8 cellular contexts compared by ENCODE assay signal in the genomic region with DNA sequence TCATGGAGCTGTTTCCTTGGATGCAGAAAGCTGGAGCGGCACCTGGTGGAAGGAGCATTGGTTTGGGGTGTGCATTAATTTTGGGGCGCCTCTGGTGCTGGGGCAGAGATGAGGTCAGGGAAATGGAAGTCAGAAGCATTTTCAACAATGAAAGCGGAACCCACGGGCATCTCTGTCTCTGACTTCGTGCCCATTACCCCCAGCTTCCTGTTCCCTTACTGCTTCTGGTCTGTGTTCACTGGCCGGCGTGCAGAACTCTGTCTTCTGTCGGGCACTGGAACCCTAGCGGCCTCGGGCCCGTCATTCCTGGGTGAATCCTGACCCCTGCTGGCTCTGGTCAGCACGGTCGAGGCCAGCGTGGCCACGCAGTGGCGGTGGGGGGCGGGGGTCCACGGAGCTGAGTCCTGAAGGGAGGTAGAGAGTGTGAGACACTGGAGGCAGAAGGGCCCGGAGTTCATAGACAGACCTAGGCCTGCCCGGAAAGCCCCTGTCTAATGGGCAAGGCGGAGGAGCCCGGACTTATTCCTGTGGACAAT. TPM values are rescaled to one million over a fixed set of nuclear protein-coding genes. Genes with fewer than 3 reads are reported as not detected.
DNase-seq lines count a peak whose midpoint lies in the region; ATAC-seq and TF ChIP-seq lines count a peak whose summit lies in the region.

No MANE protein-coding gene starts in this region.

- H3K9me3 Mint-ChIP-seq in CD4-positive, alpha-beta T cell = peaks cover 6% of the 10 kb centered on the region
- H3K9me3 Mint-ChIP-seq in glutamatergic neuron (ENCODE audit: unreplicated experiment) = peaks cover 6% of the 10 kb centered on the region

- no peak overlapping the region for H2AK5ac ChIP-seq in trophoblast cell (ENCODE audit: low read length)

- peak; percentile 4 for TF ChIP-seq CTCF in CD4-positive, alpha-beta T cell (IDR thresholded peaks at IDR 0.05)
- TF ChIP-seq CTCF in VCaP (conservative IDR thresholded peaks at IDR 0.05) (peak; percentile 69), glutamatergic neuron (IDR thresholded peaks at IDR 0.05; ENCODE audit: partially characterized antibody, unreplicated experiment) (peak; percentile 45)

- POLR2A ChIA-PET in CD4-positive, alpha-beta T cell (lab: Charles Lee) = interaction anchor here (1.3 kb wide), 1 partner anchor 12 kb away, joined by 3 read pairs; a partner anchor contains a TSS

- H3K27ac ChIP-seq in CD4-positive, alpha-beta T cell (ENCODE audit: low read depth, low read length) = no peak overlapping the region
- no peak overlapping the region for H3K27ac ChIP-seq in VCaP
- H3K27ac ChIP-seq in trophoblast cell (ENCODE audit: low read depth, low read length) = no peak overlapping the region

- peaks cover 23% of the 10 kb centered on the region for H3K27me3 ChIP-seq in CD4-positive, alpha-beta T cell (ENCODE audit: control insufficient read depth, insufficient read depth, low read length)
- H3K27me3 ChIP-seq in trophoblast cell (ENCODE audit: insufficient read depth, low read length) = no peaks in the 10 kb centered on the region
- no peaks in the 10 kb centered on the region; the same call in 1 of the 2 replicates for H3K27me3 ChIP-seq in MG63

- no peaks in the 10 kb centered on the region for H3K4me1 ChIP-seq in trophoblast cell (ENCODE audit: control insufficient read depth in 1 of 2, insufficient read depth in 2 of 2, low read length in 2 of 2)

- no peak overlapping the region for H3K9ac ChIP-seq in trophoblast cell (ENCODE audit: low read length)

- DNase-seq in CD4-positive, alpha-beta T cell = no peak
- DNase-seq in HT-29 (ENCODE audit: low spot score) (peak; percentile 40), glutamatergic neuron (peak; percentile 82), trophoblast cell (peak; percentile 28 to 72), NCI-H526 treated with DMSO at 0.1 percent for 48 hours (lab: John Stamatoyannopoulos, UW) (no peak), NCI-H748 (lab: John Stamatoyannopoulos, UW; ENCODE audit: unreplicated experiment) (no peak), MG63 (no peak)

- peaks cover 16% of the 10 kb centered on the region for H3K9me3 ChIP-seq in CD4-positive, alpha-beta T cell (ENCODE audit: control insufficient read depth, low read length)
- peaks cover 8% of the 10 kb centered on the region for H3K9me3 ChIP-seq in trophoblast cell (ENCODE audit: insufficient read depth, low read depth, low read length)
- H3K9me3 ChIP-seq in MG63 = no peaks in the 10 kb centered on the region

- H3K79me2 ChIP-seq in trophoblast cell (ENCODE audit: control insufficient read depth, insufficient read depth, low read length, poor library complexity) = no peaks in the 10 kb centered on the region

- no peaks in the 10 kb centered on the region for H3K4me1 Mint-ChIP-seq in CD4-positive, alpha-beta T cell (ENCODE audit: low read depth)
- H3K4me1 Mint-ChIP-seq in glutamatergic neuron (ENCODE audit: low read depth, unreplicated experiment) = peaks cover 7% of the 10 kb centered on the region

- no peak overlapping the region for H2BK12ac ChIP-seq in trophoblast cell (ENCODE audit: low read length)

- H3K14ac ChIP-seq in trophoblast cell (ENCODE audit: low read length) = no peak overlapping the region

- H3K18ac ChIP-seq in trophoblast cell (ENCODE audit: low read length) = no peak overlapping the region

- H3K4me3 ChIP-seq in trophoblast cell (ENCODE audit: low read depth, low read length) (no peak overlapping the region), MG63 (no peak overlapping the region)

- no peaks in the 10 kb centered on the region for H3K79me1 ChIP-seq in trophoblast cell (ENCODE audit: low read length)

- H3K27me3 Mint-ChIP-seq in CD4-positive, alpha-beta T cell = peaks cover 30% of the 10 kb centered on the region
- H3K27me3 Mint-ChIP-seq in glutamatergic neuron (ENCODE audit: unreplicated experiment) = peaks cover 3% of the 10 kb centered on the region

- no peak overlapping the region for H3K4me2 ChIP-seq in trophoblast cell (ENCODE audit: low read length)

- H2AFZ ChIP-seq in trophoblast cell (ENCODE audit: insufficient read depth, low read length, poor library complexity) = no peak overlapping the region

- intact Hi-C loops in CD4-positive, alpha-beta T cell (cut with DNase I, micrococcal nuclease) = loop anchor here in 1 of 2 experiments (2.0 to 5.0 kb wide), 2 partner anchors 39 to 159 kb away; no protein-coding TSS in a partner anchor

- no peak overlapping the region for H3K23ac ChIP-seq in trophoblast cell (ENCODE audit: low read length)

- H3K4me3 Mint-ChIP-seq in CD4-positive, alpha-beta T cell = no peak overlapping the region
- H3K4me3 Mint-ChIP-seq in glutamatergic neuron (ENCODE audit: unreplicated experiment) = no peak overlapping the region

- no peak overlapping the region for H2BK120ac ChIP-seq in trophoblast cell (ENCODE audit: insufficient read depth, low read length, poor library complexity)

- peaks cover 2% of the 10 kb centered on the region in 2 experiments for H3K36me3 ChIP-seq in trophoblast cell (ENCODE audit: control insufficient read depth in 1 of 2, insufficient read depth in 2 of 2, low read length in 2 of 2)
- no peaks in the 10 kb centered on the region for H3K36me3 ChIP-seq in MG63

- no peak overlapping the region for H3K27ac Mint-ChIP-seq in CD4-positive, alpha-beta T cell
- no peak overlapping the region for H3K27ac Mint-ChIP-seq in glutamatergic neuron (ENCODE audit: unreplicated experiment)

- H2BK5ac ChIP-seq in trophoblast cell (ENCODE audit: low read depth, low read length, poor library complexity) = no peak overlapping the region

- H4K8ac ChIP-seq in trophoblast cell (ENCODE audit: low read depth, low read length) = no peak overlapping the region

- H4K91ac ChIP-seq in trophoblast cell (ENCODE audit: low read depth, low read length) = no peak overlapping the region

- no peak overlapping the region for H4K12ac ChIP-seq in trophoblast cell (ENCODE audit: low read depth, low read length)

- WGBS in trophoblast cell (ENCODE audit: extremely low coverage, insufficient coverage, insufficient read length) = no CpG with 5 or more reads among the region's 22 CpGs

- CTCF ChIA-PET in CD4-positive, alpha-beta T cell (lab: Charles Lee) = no interaction called here

- no peaks in the 10 kb centered on the region for H3K36me3 Mint-ChIP-seq in CD4-positive, alpha-beta T cell (ENCODE audit: low read depth)
- peaks cover 5% of the 10 kb centered on the region for H3K36me3 Mint-ChIP-seq in glutamatergic neuron (ENCODE audit: unreplicated experiment)

- no peak for ATAC-seq in CD4-positive, alpha-beta T cell (ENCODE audit: poor library complexity)

- H3K4ac ChIP-seq in trophoblast cell (ENCODE audit: low read depth, low read length) = no peak overlapping the region

RNA-seq across cellular contexts. Expression of a gene that starts 7.9 kb away (rescaled TPM):
- total RNA-seq in CD4-positive, alpha-beta T cell = under 1 TPM; 0.33 to 0.39 TPM
- total RNA-seq in HT-29 (2014; rRNA removed; shearing (Covaris generic)) = 0.20 TPM in 1 of 2 replicates, not detected in the other
- total RNA-seq in glutamatergic neuron (ENCODE audit: unreplicated experiment) = 0.25 TPM
- not detected in 2 replicates for polyA plus RNA-seq in trophoblast cell (2013)
- not detected in 2 replicates for total RNA-seq in MG63 (2014; rRNA removed; shearing (Covaris generic); ENCODE audit: low replicate concordance)

RNA-seq across cellular contexts. Expression of a gene that starts 12.5 kb away (rescaled TPM):
- 10 to 100 TPM; 73.6 to 80.1 TPM for total RNA-seq in CD4-positive, alpha-beta T cell
- 276 and 306 TPM in 2 replicates for total RNA-seq in HT-29 (2014; rRNA removed; shearing (Covaris generic))
- total RNA-seq in glutamatergic neuron (ENCODE audit: unreplicated experiment) = 105 TPM
- 193 and 208 TPM in 2 replicates for polyA plus RNA-seq in trophoblast cell (2013)
- 73.8 and 259 TPM in 2 replicates for total RNA-seq in MG63 (2014; rRNA removed; shearing (Covaris generic); ENCODE audit: low replicate concordance)

RNA-seq across cellular contexts. Expression of a gene that starts 12.6 kb away (rescaled TPM):
- total RNA-seq in CD4-positive, alpha-beta T cell = 100 to 1,000 TPM; 106 to 111 TPM
- total RNA-seq in HT-29 (2014; rRNA removed; shearing (Covaris generic)) = 85.0 and 121 TPM in 2 replicates
- total RNA-seq in glutamatergic neuron (ENCODE audit: unreplicated experiment) = 166 TPM
- 27.5 and 28.8 TPM in 2 replicates for polyA plus RNA-seq in trophoblast cell (2013)
- 14.9 and 17.8 TPM in 2 replicates for total RNA-seq in MG63 (2014; rRNA removed; shearing (Covaris generic); ENCODE audit: low replicate concordance)

RNA-seq across cellular contexts. Expression of a gene that starts 33.9 kb away (rescaled TPM):
- not detected for total RNA-seq in CD4-positive, alpha-beta T cell
- not detected in 2 replicates for total RNA-seq in HT-29 (2014; rRNA removed; shearing (Covaris generic))
- not detected for total RNA-seq in glutamatergic neuron (ENCODE audit: unreplicated experiment)
- 0.03 TPM in 2 replicates for polyA plus RNA-seq in trophoblast cell (2013)
- total RNA-seq in MG63 (2014; rRNA removed; shearing (Covaris generic); ENCODE audit: low replicate concordance) = not detected in 2 replicates

RNA-seq across cellular contexts. Expression of a gene that starts 44.2 kb away (rescaled TPM):
- not detected for total RNA-seq in CD4-positive, alpha-beta T cell
- total RNA-seq in HT-29 (2014; rRNA removed; shearing (Covaris generic)) = 0.31 TPM in 1 of 2 replicates, not detected in the other
- total RNA-seq in glutamatergic neuron (ENCODE audit: unreplicated experiment) = 0.29 TPM
- 0.15 and 0.18 TPM in 2 replicates for polyA plus RNA-seq in trophoblast cell (2013)
- not detected in 2 replicates for total RNA-seq in MG63 (2014; rRNA removed; shearing (Covaris generic); ENCODE audit: low replicate concordance)

Comparison
In these comparisons a context has a peak if more than half of its experiments do, and no peak if none do; other contexts are left out.
1. DNase-seq: peak in HT-29 (single experiment), glutamatergic neuron (single experiment) and trophoblast cell (2 of 2); none in CD4-positive, alpha-beta T cell (0 of 10), NCI-H526 treated with DMSO at 0.1 percent for 48 hours (single experiment), NCI-H748 (single experiment) and MG63 (single experiment).
2. CTCF ChIP-seq: peak in every context shown above with its lines; median percentile 69 in VCaP; 45 in glutamatergic neuron; 4 in CD4-positive, alpha-beta T cell.